1 cellular context compared by ENCODE assay signal in the genomic region with DNA sequence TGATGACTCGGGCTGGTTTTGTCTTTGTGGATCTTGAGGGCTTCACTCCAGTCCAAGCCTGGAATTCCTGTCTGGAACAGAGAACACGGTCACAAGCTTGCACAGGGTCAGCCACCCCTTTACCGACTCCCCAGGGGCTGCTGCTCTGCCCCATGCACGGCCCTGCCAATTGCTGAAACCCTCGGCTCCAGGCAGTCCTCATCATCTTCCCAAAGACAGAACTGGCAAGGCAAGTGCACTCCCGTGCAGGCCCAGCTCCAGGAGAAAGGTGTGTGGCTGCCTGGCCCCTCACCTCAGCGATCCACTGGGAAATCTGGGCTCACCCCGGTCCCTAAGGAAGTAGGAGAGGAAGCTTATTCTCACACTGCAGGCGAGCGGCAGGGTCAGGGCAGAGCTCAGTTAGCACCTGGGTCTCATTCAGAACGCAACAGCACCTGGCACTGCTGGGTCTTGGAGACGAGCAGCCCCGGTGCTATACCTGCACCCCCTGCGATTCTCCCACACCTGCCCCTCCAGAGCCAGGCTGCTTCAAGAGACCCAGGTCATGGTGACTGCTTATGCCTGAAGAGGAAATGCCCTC.
TF ChIP-seq lines count a peak whose summit lies in the region.

No MANE protein-coding gene starts in this region.

TF ChIP-seq in IMR-90, 13 proteins besides CTCF, POLR2A, EP300 and RAD21 (continued from another document):
- TF ChIP-seq, protein P1, sequence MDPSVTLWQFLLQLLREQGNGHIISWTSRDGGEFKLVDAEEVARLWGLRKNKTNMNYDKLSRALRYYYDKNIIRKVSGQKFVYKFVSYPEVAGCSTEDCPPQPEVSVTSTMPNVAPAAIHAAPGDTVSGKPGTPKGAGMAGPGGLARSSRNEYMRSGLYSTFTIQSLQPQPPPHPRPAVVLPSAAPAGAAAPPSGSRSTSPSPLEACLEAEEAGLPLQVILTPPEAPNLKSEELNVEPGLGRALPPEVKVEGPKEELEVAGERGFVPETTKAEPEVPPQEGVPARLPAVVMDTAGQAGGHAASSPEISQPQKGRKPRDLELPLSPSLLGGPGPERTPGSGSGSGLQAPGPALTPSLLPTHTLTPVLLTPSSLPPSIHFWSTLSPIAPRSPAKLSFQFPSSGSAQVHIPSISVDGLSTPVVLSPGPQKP (IDR thresholded peaks at IDR 0.05; ENCODE audit: borderline replicate concordance, low read depth, low read length) = no peak
- no peak for TF ChIP-seq RFX5 (IDR thresholded peaks at IDR 0.05; ENCODE audit: low read depth, low read length)
- TF ChIP-seq, protein P2, sequence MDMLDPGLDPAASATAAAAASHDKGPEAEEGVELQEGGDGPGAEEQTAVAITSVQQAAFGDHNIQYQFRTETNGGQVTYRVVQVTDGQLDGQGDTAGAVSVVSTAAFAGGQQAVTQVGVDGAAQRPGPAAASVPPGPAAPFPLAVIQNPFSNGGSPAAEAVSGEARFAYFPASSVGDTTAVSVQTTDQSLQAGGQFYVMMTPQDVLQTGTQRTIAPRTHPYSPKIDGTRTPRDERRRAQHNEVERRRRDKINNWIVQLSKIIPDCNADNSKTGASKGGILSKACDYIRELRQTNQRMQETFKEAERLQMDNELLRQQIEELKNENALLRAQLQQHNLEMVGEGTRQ (IDR thresholded peaks at IDR 0.05; ENCODE audit: low read depth, low read length) = no peak
- no peak for TF ChIP-seq CEBPB (IDR thresholded peaks at IDR 0.05; ENCODE audit: low read depth, low read length)
- no peak for TF ChIP-seq NFE2L2 (IDR thresholded peaks at IDR 0.05; ENCODE audit: low read depth, low read length)
- TF ChIP-seq FOS (IDR thresholded peaks at IDR 0.05; ENCODE audit: low read depth, low read length) = no peak
- no peak for TF ChIP-seq BHLHE40 (IDR thresholded peaks at IDR 0.05; ENCODE audit: low read depth, low read length)
- no peak for TF ChIP-seq RCOR1 (IDR thresholded peaks at IDR 0.05; ENCODE audit: insufficient replicate concordance, low read length)
- no peak for TF ChIP-seq MXI1 (IDR thresholded peaks at IDR 0.05; ENCODE audit: borderline replicate concordance, low read depth, low read length)
- TF ChIP-seq MAFK (IDR thresholded peaks at IDR 0.05; ENCODE audit: low read depth, low read length) = no peak
- TF ChIP-seq MAZ (IDR thresholded peaks at IDR 0.05; ENCODE audit: borderline replicate concordance, low read depth, low read length) = no peak
